In genomic region chr11:97463891-97464290, GRCh38 we compare ENCODE assay signal across 24 cellular contexts.
DNase-seq lines count a peak whose midpoint lies in the region; FAIRE-seq and TF ChIP-seq lines count a peak whose summit lies in the region.
"Had no signal": no experiment of that assay in that cellular context is flagged by ENCODE, and none has a peak within 500 bp of the region (broad histone marks: within the 10 kb centered on the region; RNA-seq: fewer than 3 reads in every experiment).

No MANE protein-coding gene starts in this region.

- intact Hi-C loops in posterior cingulate gyrus (cut with DNase I): no loop called here

- no peaks in the 10 kb centered on the region for H3K4me1 ChIP-seq in H1 (replicated peaks in 1 of 4; ENCODE audit: control insufficient read depth in 3 of 4, insufficient read depth in 4 of 4, low read length in 3 of 4)
- no peaks in the 10 kb centered on the region for H3K4me1 ChIP-seq in mesendoderm (ENCODE audit: control insufficient read depth, low read depth, low read length)
- H3K4me1 ChIP-seq: A549; BLaER1 treated with 17β-estradiol and CSF1 and Interleukin-3, amounts not matched to agents 10 nM and 100 nM had no signal

- no peak overlapping the region for H3K14ac ChIP-seq in H1 (ENCODE audit: insufficient read length)

- H4K5ac ChIP-seq in H1 (ENCODE audit: insufficient read length, low read depth, low read length): no peak overlapping the region
- no peak overlapping the region for H4K5ac ChIP-seq in mesendoderm (ENCODE audit: low read length)

- H3K27ac ChIP-seq in H1 (ENCODE audit: low read depth, low read length): no peak overlapping the region
- H3K27ac ChIP-seq in mesendoderm (ENCODE audit: low read depth, low read length): no peak overlapping the region
- H3K27ac ChIP-seq: A549; BLaER1 treated with 17β-estradiol and CSF1 and Interleukin-3, amounts not matched to agents 10 nM and 100 nM had no signal

- peaks cover 32% of the 10 kb centered on the region for H3K9me3 Mint-ChIP-seq in nephron progenitor cell

- H3K18ac ChIP-seq in H1 (ENCODE audit: extremely low read depth, low read length) (no peak overlapping the region), mesendoderm (ENCODE audit: low read length) (no peak overlapping the region)

- H2BK120ac ChIP-seq in H1 (replicated peaks; ENCODE audit: low read depth, low read length) (no peak overlapping the region), mesendoderm (ENCODE audit: low read depth, low read length) (no peak overlapping the region)

- H3K23me2 ChIP-seq in H1 (ENCODE audit: low read depth, low read length): no peaks in the 10 kb centered on the region

- H3K79me1 ChIP-seq in H1 (ENCODE audit: low read depth, low read length) (no peaks in the 10 kb centered on the region), mesendoderm (ENCODE audit: low read length) (no peaks in the 10 kb centered on the region)

- H3K27me3 ChIP-seq in H1 (replicated peaks in 1 of 4; ENCODE audit: control insufficient read depth in 3 of 4, extremely low read depth in 1 of 4, insufficient read depth in 3 of 4, low read length in 3 of 4): no peaks in the 10 kb centered on the region
- H3K27me3 ChIP-seq in mesendoderm (ENCODE audit: insufficient read depth, low read length, poor library complexity): no peaks in the 10 kb centered on the region
- H3K27me3 ChIP-seq: BE2C; BLaER1 treated with 17β-estradiol and CSF1 and Interleukin-3, amounts not matched to agents 10 nM and 100 nM had no signal

- no peak overlapping the region for H3K56ac ChIP-seq in H1 (replicated peaks; ENCODE audit: insufficient read length, low read depth, low read length)
- no peak overlapping the region for H3K56ac ChIP-seq in mesendoderm (ENCODE audit: low read length)

- H3K4ac ChIP-seq in H1 (replicated peaks; ENCODE audit: insufficient read length, low read depth, low read length) (no peak overlapping the region), mesendoderm (ENCODE audit: low read depth, low read length) (no peak overlapping the region)

- no peaks in the 10 kb centered on the region for H3K27me3 Mint-ChIP-seq in nephron progenitor cell (ENCODE audit: low read depth, poor library complexity)
- H3K27me3 Mint-ChIP-seq: CD4-positive, alpha-beta T cell; CD8-positive, alpha-beta memory T cell had no signal

- no peak overlapping the region for H2BK20ac ChIP-seq in H1 (ENCODE audit: low read length)

- no peak for TF ChIP-seq POLR2A in H1 (IDR thresholded peaks at IDR 0.05; ENCODE audit: control extremely low read depth in 1 of 2, low read depth in 2 of 2, low read length in 2 of 2)

- DNase-seq in DMS53 (lab: John Stamatoyannopoulos, UW) (peak; percentile 35), DMS53 treated with DMSO at 0.1 percent for 48 hours (lab: John Stamatoyannopoulos, UW; ENCODE audit: unreplicated experiment) (no peak), H1 (ENCODE audit: low read depth in 1 of 2, low spot score in 2 of 2) (no peak), mesendoderm (peak; percentile 5), nephron progenitor cell (no peak), posterior cingulate gyrus (no peak), nucleus accumbens (lab: John Stamatoyannopoulos, UW) (no peak)
- DNase-seq: 8988T; ACHN; AML-193; BE2C; CD4-positive, alpha-beta T cell; CD8-positive, alpha-beta memory T cell; DMS153; DMS79 treated with DMSO at 0.1 percent for 48 hours; GF-D8; GOT3; H7 had no signal

- H3K79me2 ChIP-seq in H1 (ENCODE audit: control insufficient read depth in 1 of 2, insufficient read depth in 2 of 2, low read length in 2 of 2): no peaks in the 10 kb centered on the region
- no peaks in the 10 kb centered on the region for H3K79me2 ChIP-seq in mesendoderm (ENCODE audit: control insufficient read depth, insufficient read depth, low read length)

- H3K36me3 ChIP-seq in H1 (ENCODE audit: control insufficient read depth in 2 of 4, insufficient read depth in 4 of 4, low read length in 3 of 4): 0 out of 8 replicates have a peak, but pooled peaks cover 0 to 4% (median 0%) of the 10 kb centered on the region in 4 experiments
- H3K36me3 ChIP-seq in mesendoderm (ENCODE audit: control insufficient read depth, insufficient read depth, low read length): no peaks in the 10 kb centered on the region
- H3K36me3 ChIP-seq: BE2C; BLaER1 treated with 17β-estradiol and CSF1 and Interleukin-3, amounts not matched to agents 10 nM and 100 nM had no signal

- no peak overlapping the region for H2AK5ac ChIP-seq in H1 (ENCODE audit: low read depth, low read length)
- no peak overlapping the region for H2AK5ac ChIP-seq in mesendoderm (ENCODE audit: low read length)

- H3K9me3 ChIP-seq in H1 (ENCODE audit: insufficient read depth in 2 of 2, low read depth in 1 of 2, low read length in 1 of 2): peaks cover 16 to 18% of the 10 kb centered on the region in 2 experiments
- H3K9me3 ChIP-seq: A549 had no signal

- no peak for TF ChIP-seq RAD21 in H1 (IDR thresholded peaks at IDR 0.05 in 1 of 2, conservative IDR thresholded peaks at IDR 0.05 in 1 of 2; ENCODE audit: low read depth in 2 of 2, low read length in 2 of 2)

- H3K4me2 ChIP-seq in H1 (ENCODE audit: insufficient read depth in 1 of 2, low read depth in 2 of 2, low read length in 2 of 2): no peak overlapping the region
- no peak overlapping the region for H3K4me2 ChIP-seq in mesendoderm (ENCODE audit: low read length)
- H3K4me2 ChIP-seq: A549; BLaER1 treated with 17β-estradiol and CSF1 and Interleukin-3, amounts not matched to agents 10 nM and 100 nM had no signal

- WGBS in H1 (ENCODE audit: extremely low coverage in 1 of 2, insufficient coverage in 1 of 2, insufficient read length in 1 of 2, insufficient replicate concordance in 2 of 2, low coverage in 1 of 2, low lambda C conversion rate in 2 of 2, missing lambda C conversion rate in 1 of 2), 2 experiments: 71% methylated on average over 1 of the region's 1 CpG; no CpG with 5 or more reads in 1 of the 2 experiments
- WGBS in mesendoderm (ENCODE audit: extremely low coverage, insufficient coverage, low lambda C conversion rate): no CpG with 5 or more reads among the region's 1 CpG

- peaks cover 4% of the 10 kb centered on the region for H3K36me3 Mint-ChIP-seq in nephron progenitor cell (ENCODE audit: low read depth)
- H3K36me3 Mint-ChIP-seq: CD14-positive monocyte; CD8-positive, alpha-beta memory T cell had no signal

- H3K4me3 Mint-ChIP-seq in nephron progenitor cell: no peak overlapping the region
- H3K4me3 Mint-ChIP-seq: CD14-positive monocyte; CD4-positive, alpha-beta T cell; CD8-positive, alpha-beta memory T cell had no signal

- H3K9ac ChIP-seq in H1 (replicated peaks in 1 of 4; ENCODE audit: extremely low read depth in 1 of 4, low read depth in 3 of 4, low read length in 3 of 4): no peak overlapping the region
- no peak overlapping the region for H3K9ac ChIP-seq in mesendoderm (ENCODE audit: low read length)
- H3K9ac ChIP-seq: BLaER1 treated with 17β-estradiol and CSF1 and Interleukin-3, amounts not matched to agents 10 nM and 100 nM had no signal

- H3K4me3 ChIP-seq in H1 (ENCODE audit: extremely low read depth in 1 of 4, insufficient read depth in 2 of 4, low read depth in 3 of 4, low read length in 4 of 4) (no peak overlapping the region), mesendoderm (ENCODE audit: low read length) (no peak overlapping the region)
- H3K4me3 ChIP-seq: A549; BLaER1 treated with 17β-estradiol and CSF1 and Interleukin-3, amounts not matched to agents 10 nM and 100 nM had no signal

- no peaks in the 10 kb centered on the region for H3K4me1 Mint-ChIP-seq in nephron progenitor cell
- H3K4me1 Mint-ChIP-seq: CD14-positive monocyte; CD8-positive, alpha-beta memory T cell had no signal

- no peak overlapping the region for H2BK12ac ChIP-seq in H1 (ENCODE audit: low read depth, low read length)

- H4K20me1 ChIP-seq in H1 (replicated peaks in 1 of 2; ENCODE audit: control insufficient read depth in 1 of 2, insufficient read depth in 2 of 2, low read length in 2 of 2): no peaks in the 10 kb centered on the region
- H4K20me1 ChIP-seq: BLaER1 treated with 17β-estradiol and CSF1 and Interleukin-3, amounts not matched to agents 10 nM and 100 nM had no signal

- H3K27ac Mint-ChIP-seq in nephron progenitor cell: no peak overlapping the region
- H3K27ac Mint-ChIP-seq: CD14-positive monocyte; CD4-positive, alpha-beta T cell; CD8-positive, alpha-beta memory T cell had no signal

- TF ChIP-seq EP300 in H1 (IDR thresholded peaks at IDR 0.05; ENCODE audit: borderline replicate concordance in 1 of 2, low read depth in 2 of 2, low read length in 2 of 2): no peak

- H4K8ac ChIP-seq in H1 (ENCODE audit: extremely low read depth, insufficient read depth, low read length) (no peak overlapping the region), mesendoderm (ENCODE audit: low read depth, low read length) (no peak overlapping the region)

- CTCF ChIA-PET in H1 (lab: Charles Lee; ENCODE audit: partially characterized antibody): no interaction called here

- no peak for FAIRE-seq in H1 (lab: Jason Lieb, UNC)
- FAIRE-seq: A549, D721Med, GM12891, GM18507 had no signal

- H2AFZ ChIP-seq in H1 (ENCODE audit: low read length): no peak overlapping the region

- TF ChIP-seq CTCF in H1 (IDR thresholded peaks at IDR 0.05; ENCODE audit: control extremely low read depth in 1 of 3, insufficient read depth in 1 of 3, low read depth in 1 of 3, low read length in 3 of 3) (no peak), nephron progenitor cell (IDR thresholded peaks at IDR 0.05) (no peak)

- H2BK15ac ChIP-seq in H1 (ENCODE audit: low read length) (no peak overlapping the region), mesendoderm (replicated peaks; ENCODE audit: low read depth) (no peak overlapping the region)

- H2BK5ac ChIP-seq in H1 (ENCODE audit: low read depth, low read length) (no peak overlapping the region), mesendoderm (ENCODE audit: low read length) (no peak overlapping the region)

- H3K23ac ChIP-seq in H1 (ENCODE audit: insufficient read length) (no peak overlapping the region), mesendoderm (ENCODE audit: low read length) (no peak overlapping the region)

- H4K91ac ChIP-seq in H1 (replicated peaks; ENCODE audit: insufficient read length, low read length): no peak overlapping the region

- POLR2A ChIA-PET in H1 (lab: Charles Lee; ENCODE audit: partially characterized antibody): no interaction called here

TF ChIP-seq in H1, 55 proteins besides CTCF, POLR2A, EP300 and RAD21:
- TF ChIP-seq MAX (IDR thresholded peaks at IDR 0.05): no peak
- 0 out of 2 replicates have a peak, but pooled peaks have one; percentile 40 for TF ChIP-seq CBX5 (IDR thresholded peaks at IDR 0.05; ENCODE audit: low read depth, low read length)
- no peak for TF ChIP-seq ASH2L (IDR thresholded peaks at IDR 0.05; ENCODE audit: low read length)

Comparison
In these comparisons a context has a peak if more than half of its experiments do, and no peak if none do; other contexts are left out.
1. DNase-seq: peak in DMS53 (single experiment) and mesendoderm (single experiment); none in DMS53 treated with DMSO at 0.1 percent for 48 hours (single experiment), H1 (0 of 2), nephron progenitor cell (single experiment), posterior cingulate gyrus (0 of 10) and nucleus accumbens (0 of 56).